In the genomic region with DNA sequence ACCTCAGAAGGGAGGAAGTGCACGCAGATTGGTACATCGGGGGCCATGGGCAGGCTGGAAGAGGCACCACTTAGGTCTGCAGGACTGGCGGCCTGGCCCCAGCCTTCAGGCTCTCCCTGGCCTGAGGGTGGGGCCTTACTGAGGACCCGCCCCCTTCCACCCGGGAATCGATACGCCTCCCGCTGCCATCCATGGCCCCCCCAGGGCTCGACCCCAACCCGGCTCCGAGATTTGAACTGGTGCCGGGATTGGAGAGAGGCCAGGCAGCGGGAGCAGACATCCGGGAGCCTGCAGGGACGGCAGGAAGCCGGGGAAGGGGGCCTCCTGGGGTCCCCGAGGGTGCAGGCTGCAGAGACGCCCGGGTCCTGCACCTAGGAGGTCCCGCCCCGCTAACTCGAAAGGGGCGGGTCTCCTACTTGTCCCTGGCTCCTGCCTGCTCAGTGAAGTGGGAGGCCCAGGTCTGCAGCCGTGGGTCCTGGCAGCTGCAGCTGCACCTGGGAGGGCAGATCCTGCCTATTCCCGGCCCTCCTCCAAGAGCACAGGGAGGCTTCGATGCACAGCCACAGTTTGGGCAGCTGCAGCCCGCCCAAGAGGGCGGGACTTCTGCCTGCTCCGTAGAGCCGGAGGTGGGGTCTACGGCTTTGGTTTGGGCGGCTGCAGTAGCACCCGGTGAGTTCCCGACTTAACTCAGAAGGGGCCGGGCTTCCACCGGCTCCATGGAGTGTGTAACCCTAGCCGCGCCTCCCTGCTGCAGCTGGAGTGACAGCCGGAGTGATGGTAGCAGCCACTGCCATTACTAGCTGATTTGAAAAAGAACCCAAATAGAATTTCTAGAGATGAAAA, we compare ENCODE assay signal across 1 cellular context.
TF ChIP-seq lines count a peak whose summit lies in the region.

No MANE protein-coding gene starts in this region.

TF ChIP-seq in HepG2, 621 proteins besides CTCF, POLR2A, EP300 and RAD21 (continued from another document and continues in another):
- TF ChIP-seq, protein P1, sequence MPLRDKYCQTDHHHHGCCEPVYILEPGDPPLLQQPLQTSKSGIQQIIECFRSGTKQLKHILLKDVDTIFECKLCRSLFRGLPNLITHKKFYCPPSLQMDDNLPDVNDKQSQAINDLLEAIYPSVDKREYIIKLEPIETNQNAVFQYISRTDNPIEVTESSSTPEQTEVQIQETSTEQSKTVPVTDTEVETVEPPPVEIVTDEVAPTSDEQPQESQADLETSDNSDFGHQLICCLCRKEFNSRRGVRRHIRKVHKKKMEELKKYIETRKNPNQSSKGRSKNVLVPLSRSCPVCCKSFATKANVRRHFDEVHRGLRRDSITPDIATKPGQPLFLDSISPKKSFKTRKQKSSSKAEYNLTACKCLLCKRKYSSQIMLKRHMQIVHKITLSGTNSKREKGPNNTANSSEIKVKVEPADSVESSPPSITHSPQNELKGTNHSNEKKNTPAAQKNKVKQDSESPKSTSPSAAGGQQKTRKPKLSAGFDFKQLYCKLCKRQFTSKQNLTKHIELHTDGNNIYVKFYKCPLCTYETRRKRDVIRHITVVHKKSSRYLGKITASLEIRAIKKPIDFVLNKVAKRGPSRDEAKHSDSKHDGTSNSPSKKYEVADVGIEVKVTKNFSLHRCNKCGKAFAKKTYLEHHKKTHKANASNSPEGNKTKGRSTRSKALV (CRISPR knock-in tag; IDR thresholded peaks at IDR 0.05) = no peak; the same call in 1 of the 2 replicates
- TF ChIP-seq ZNF816 (CRISPR knock-in tag; IDR thresholded peaks at IDR 0.05; ENCODE audit: borderline replicate concordance) = peak; percentile 73; the same call in 1 of the 2 replicates
- TF ChIP-seq, protein P2, sequence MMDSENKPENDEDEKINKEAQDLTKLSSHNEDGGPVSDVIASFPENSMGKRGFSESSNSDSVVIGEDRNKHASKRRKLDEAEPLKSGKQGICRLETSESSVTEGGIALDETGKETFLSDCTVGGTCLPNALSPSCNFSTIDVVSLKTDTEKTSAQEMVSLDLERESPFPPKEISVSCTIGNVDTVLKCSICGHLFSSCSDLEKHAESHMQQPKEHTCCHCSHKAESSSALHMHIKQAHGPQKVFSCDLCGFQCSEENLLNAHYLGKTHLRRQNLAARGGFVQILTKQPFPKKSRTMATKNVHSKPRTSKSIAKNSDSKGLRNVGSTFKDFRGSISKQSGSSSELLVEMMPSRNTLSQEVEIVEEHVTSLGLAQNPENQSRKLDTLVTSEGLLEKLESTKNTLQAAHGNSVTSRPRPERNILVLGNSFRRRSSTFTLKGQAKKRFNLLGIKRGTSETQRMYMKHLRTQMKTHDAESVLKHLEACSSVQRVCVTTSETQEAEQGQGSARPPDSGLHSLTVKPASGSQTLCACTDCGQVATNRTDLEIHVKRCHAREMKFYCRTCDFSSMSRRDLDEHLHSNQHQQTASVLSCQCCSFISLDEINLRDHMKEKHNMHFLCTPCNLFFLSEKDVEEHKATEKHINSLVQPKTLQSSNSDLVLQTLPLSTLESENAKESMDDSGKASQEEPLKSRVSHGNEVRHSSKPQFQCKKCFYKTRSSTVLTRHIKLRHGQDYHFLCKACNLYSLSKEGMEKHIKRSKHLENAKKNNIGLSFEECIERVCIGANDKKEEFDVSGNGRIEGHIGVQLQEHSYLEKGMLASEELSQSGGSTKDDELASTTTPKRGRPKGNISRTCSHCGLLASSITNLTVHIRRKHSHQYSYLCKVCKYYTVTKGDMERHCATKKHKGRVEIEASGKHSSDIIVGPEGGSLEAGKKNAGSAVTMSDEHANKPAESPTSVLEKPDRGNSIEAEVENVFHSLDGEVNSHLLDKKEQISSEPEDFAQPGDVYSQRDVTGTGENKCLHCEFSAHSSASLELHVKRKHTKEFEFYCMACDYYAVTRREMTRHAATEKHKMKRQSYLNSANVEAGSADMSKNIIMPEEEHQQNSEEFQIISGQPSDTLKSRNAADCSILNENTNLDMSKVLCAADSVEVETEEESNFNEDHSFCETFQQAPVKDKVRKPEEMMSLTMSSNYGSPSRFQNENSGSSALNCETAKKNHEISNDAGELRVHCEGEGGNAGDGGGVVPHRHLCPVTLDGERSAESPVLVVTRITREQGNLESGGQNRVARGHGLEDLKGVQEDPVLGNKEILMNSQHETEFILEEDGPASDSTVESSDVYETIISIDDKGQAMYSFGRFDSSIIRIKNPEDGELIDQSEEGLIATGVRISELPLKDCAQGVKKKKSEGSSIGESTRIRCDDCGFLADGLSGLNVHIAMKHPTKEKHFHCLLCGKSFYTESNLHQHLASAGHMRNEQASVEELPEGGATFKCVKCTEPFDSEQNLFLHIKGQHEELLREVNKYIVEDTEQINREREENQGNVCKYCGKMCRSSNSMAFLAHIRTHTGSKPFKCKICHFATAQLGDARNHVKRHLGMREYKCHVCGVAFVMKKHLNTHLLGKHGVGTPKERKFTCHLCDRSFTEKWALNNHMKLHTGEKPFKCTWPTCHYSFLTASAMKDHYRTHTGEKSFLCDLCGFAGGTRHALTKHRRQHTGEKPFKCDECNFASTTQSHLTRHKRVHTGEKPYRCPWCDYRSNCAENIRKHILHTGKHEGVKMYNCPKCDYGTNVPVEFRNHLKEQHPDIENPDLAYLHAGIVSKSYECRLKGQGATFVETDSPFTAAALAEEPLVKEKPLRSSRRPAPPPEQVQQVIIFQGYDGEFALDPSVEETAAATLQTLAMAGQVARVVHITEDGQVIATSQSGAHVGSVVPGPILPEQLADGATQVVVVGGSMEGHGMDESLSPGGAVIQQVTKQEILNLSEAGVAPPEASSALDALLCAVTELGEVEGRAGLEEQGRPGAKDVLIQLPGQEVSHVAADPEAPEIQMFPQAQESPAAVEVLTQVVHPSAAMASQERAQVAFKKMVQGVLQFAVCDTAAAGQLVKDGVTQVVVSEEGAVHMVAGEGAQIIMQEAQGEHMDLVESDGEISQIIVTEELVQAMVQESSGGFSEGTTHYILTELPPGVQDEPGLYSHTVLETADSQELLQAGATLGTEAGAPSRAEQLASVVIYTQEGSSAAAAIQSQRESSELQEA (CRISPR knock-in tag; IDR thresholded peaks at IDR 0.05; ENCODE audit: not compliant biosample characterization) = no peak
- peak; percentile 61; the same call in 1 of the 2 replicates for TF ChIP-seq MEIS2 (CRISPR knock-in tag; IDR thresholded peaks at IDR 0.05)
- TF ChIP-seq HDAC1 (CRISPR knock-in tag; IDR thresholded peaks at IDR 0.05) = peak; percentile 82
- TF ChIP-seq, protein P3, sequence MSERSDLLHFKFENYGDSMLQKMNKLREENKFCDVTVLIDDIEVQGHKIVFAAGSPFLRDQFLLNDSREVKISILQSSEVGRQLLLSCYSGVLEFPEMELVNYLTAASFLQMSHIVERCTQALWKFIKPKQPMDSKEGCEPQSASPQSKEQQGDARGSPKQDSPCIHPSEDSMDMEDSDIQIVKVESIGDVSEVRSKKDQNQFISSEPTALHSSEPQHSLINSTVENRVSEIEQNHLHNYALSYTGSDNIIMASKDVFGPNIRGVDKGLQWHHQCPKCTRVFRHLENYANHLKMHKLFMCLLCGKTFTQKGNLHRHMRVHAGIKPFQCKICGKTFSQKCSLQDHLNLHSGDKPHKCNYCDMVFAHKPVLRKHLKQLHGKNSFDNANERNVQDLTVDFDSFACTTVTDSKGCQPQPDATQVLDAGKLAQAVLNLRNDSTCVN (CRISPR knock-in tag; IDR thresholded peaks at IDR 0.05; ENCODE audit: borderline replicate concordance) = peak; percentile 64
- TF ChIP-seq ZNF253 (CRISPR knock-in tag; IDR thresholded peaks at IDR 0.05; ENCODE audit: borderline replicate concordance) = 0 out of 2 replicates have a peak, but pooled peaks have one; percentile 30
- TF ChIP-seq ETV5 (CRISPR knock-in tag; IDR thresholded peaks at IDR 0.05; ENCODE audit: borderline replicate concordance) = no peak; the same call in 1 of the 2 replicates
- peak; percentile 46; the same call in 1 of the 2 replicates for TF ChIP-seq ZMYM2 (CRISPR knock-in tag; IDR thresholded peaks at IDR 0.05)
- TF ChIP-seq FOXJ3 (CRISPR knock-in tag; IDR thresholded peaks at IDR 0.05; ENCODE audit: borderline replicate concordance) = 0 out of 2 replicates have a peak, but pooled peaks have one; percentile 25
- TF ChIP-seq, protein P4, sequence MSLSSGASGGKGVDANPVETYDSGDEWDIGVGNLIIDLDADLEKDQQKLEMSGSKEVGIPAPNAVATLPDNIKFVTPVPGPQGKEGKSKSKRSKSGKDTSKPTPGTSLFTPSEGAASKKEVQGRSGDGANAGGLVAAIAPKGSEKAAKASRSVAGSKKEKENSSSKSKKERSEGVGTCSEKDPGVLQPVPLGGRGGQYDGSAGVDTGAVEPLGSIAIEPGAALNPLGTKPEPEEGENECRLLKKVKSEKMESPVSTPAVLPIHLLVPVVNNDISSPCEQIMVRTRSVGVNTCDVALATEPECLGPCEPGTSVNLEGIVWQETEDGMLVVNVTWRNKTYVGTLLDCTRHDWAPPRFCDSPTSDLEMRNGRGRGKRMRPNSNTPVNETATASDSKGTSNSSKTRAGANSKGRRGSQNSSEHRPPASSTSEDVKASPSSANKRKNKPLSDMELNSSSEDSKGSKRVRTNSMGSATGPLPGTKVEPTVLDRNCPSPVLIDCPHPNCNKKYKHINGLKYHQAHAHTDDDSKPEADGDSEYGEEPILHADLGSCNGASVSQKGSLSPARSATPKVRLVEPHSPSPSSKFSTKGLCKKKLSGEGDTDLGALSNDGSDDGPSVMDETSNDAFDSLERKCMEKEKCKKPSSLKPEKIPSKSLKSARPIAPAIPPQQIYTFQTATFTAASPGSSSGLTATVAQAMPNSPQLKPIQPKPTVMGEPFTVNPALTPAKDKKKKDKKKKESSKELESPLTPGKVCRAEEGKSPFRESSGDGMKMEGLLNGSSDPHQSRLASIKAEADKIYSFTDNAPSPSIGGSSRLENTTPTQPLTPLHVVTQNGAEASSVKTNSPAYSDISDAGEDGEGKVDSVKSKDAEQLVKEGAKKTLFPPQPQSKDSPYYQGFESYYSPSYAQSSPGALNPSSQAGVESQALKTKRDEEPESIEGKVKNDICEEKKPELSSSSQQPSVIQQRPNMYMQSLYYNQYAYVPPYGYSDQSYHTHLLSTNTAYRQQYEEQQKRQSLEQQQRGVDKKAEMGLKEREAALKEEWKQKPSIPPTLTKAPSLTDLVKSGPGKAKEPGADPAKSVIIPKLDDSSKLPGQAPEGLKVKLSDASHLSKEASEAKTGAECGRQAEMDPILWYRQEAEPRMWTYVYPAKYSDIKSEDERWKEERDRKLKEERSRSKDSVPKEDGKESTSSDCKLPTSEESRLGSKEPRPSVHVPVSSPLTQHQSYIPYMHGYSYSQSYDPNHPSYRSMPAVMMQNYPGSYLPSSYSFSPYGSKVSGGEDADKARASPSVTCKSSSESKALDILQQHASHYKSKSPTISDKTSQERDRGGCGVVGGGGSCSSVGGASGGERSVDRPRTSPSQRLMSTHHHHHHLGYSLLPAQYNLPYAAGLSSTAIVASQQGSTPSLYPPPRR (CRISPR knock-in tag; IDR thresholded peaks at IDR 0.05; ENCODE audit: borderline replicate concordance) = peak; percentile 55; the same call in 1 of the 2 replicates
- 0 out of 2 replicates have a peak, but pooled peaks have one; percentile 57 for TF ChIP-seq KLF13 (CRISPR knock-in tag; IDR thresholded peaks at IDR 0.05)
- peak; percentile 55 for TF ChIP-seq MAZ (IDR thresholded peaks at IDR 0.05; ENCODE audit: borderline replicate concordance, low read depth, low read length)
- TF ChIP-seq MAZ (CRISPR knock-in tag; IDR thresholded peaks at IDR 0.05; ENCODE audit: low read depth) = no peak; the same call in none of the 2 replicates
- TF ChIP-seq ZBTB42 (CRISPR knock-in tag; IDR thresholded peaks at IDR 0.05) = no peak
- TF ChIP-seq, protein P5, sequence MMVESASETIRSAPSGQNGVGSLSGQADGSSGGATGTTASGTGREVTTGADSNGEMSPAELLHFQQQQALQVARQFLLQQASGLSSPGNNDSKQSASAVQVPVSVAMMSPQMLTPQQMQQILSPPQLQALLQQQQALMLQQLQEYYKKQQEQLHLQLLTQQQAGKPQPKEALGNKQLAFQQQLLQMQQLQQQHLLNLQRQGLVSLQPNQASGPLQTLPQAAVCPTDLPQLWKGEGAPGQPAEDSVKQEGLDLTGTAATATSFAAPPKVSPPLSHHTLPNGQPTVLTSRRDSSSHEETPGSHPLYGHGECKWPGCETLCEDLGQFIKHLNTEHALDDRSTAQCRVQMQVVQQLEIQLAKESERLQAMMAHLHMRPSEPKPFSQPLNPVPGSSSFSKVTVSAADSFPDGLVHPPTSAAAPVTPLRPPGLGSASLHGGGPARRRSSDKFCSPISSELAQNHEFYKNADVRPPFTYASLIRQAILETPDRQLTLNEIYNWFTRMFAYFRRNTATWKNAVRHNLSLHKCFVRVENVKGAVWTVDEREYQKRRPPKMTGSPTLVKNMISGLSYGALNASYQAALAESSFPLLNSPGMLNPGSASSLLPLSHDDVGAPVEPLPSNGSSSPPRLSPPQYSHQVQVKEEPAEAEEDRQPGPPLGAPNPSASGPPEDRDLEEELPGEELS (CRISPR knock-in tag; IDR thresholded peaks at IDR 0.05) = no peak
- no peak for TF ChIP-seq ZNF264 (CRISPR knock-in tag; IDR thresholded peaks at IDR 0.05)
- TF ChIP-seq POGZ (CRISPR knock-in tag; IDR thresholded peaks at IDR 0.05) = peak; percentile 45; the same call in 1 of the 2 replicates
- TF ChIP-seq HNRNPUL1 (IDR thresholded peaks at IDR 0.05; ENCODE audit: low read depth, low read length) = no peak
- no peak for TF ChIP-seq MAFK (conservative IDR thresholded peaks at IDR 0.05 in 1 of 2, IDR thresholded peaks at IDR 0.05 in 1 of 2; ENCODE audit: low read length in 2 of 2)
- TF ChIP-seq LCORL (IDR thresholded peaks at IDR 0.05) = no peak
- peak; percentile 70 for TF ChIP-seq LCORL (CRISPR knock-in tag; IDR thresholded peaks at IDR 0.05)
- no peak for TF ChIP-seq SRSF4 (IDR thresholded peaks at IDR 0.05; ENCODE audit: low read depth, low read length, poor library complexity, severe bottlenecking)
- TF ChIP-seq ZNF615 (CRISPR knock-in tag; IDR thresholded peaks at IDR 0.05; ENCODE audit: borderline replicate concordance) = no peak
- TF ChIP-seq, protein P6, sequence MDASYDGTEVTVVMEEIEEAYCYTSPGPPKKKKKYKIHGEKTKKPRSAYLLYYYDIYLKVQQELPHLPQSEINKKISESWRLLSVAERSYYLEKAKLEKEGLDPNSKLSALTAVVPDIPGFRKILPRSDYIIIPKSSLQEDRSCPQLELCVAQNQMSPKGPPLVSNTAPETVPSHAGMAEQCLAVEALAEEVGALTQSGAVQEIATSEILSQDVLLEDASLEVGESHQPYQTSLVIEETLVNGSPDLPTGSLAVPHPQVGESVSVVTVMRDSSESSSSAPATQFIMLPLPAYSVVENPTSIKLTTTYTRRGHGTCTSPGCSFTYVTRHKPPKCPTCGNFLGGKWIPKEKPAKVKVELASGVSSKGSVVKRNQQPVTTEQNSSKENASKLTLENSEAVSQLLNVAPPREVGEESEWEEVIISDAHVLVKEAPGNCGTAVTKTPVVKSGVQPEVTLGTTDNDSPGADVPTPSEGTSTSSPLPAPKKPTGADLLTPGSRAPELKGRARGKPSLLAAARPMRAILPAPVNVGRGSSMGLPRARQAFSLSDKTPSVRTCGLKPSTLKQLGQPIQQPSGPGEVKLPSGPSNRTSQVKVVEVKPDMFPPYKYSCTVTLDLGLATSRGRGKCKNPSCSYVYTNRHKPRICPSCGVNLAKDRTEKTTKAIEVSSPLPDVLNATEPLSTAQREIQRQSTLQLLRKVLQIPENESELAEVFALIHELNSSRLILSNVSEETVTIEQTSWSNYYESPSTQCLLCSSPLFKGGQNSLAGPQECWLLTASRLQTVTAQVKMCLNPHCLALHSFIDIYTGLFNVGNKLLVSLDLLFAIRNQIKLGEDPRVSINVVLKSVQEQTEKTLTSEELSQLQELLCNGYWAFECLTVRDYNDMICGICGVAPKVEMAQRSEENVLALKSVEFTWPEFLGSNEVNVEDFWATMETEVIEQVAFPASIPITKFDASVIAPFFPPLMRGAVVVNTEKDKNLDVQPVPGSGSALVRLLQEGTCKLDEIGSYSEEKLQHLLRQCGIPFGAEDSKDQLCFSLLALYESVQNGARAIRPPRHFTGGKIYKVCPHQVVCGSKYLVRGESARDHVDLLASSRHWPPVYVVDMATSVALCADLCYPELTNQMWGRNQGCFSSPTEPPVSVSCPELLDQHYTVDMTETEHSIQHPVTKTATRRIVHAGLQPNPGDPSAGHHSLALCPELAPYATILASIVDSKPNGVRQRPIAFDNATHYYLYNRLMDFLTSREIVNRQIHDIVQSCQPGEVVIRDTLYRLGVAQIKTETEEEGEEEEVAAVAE (CRISPR knock-in tag; IDR thresholded peaks at IDR 0.05; ENCODE audit: borderline replicate concordance) = peak; percentile 29; the same call in 1 of the 2 replicates
- TF ChIP-seq ZNF121 (CRISPR knock-in tag; IDR thresholded peaks at IDR 0.05) = peak; percentile 50; the same call in 1 of the 2 replicates
